6 cellular contexts compared by ENCODE assay signal in the genomic region with DNA sequence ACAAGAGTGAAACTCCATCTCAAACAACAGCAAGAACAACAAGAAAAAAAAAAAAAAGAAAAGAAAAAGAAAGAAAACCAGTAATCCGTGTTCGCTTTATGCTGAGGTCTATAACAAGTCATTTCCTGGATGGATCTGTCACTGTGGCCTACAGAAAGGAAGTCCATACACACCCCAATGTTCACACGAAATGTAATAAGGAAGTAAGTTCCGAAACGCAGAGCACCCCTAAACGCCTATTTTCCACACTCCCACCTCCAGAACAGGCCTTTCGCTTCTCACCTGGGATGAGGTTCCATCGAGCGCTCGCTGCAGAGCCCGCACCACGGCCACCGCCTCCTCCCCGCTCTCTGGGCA. TPM values are rescaled to one million over a fixed set of nuclear protein-coding genes. Genes with fewer than 3 reads are reported as not detected.
DNase-seq lines count a peak whose midpoint lies in the region; ATAC-seq and TF ChIP-seq lines count a peak whose summit lies in the region.

No MANE protein-coding gene starts in this region.

- peaks cover 16% of the 10 kb centered on the region for H4K20me1 ChIP-seq in PC-3 (ENCODE audit: low read length)

- H3F3A ChIP-seq in PC-3 (ENCODE audit: low read length, unreplicated experiment) = no peaks in the 10 kb centered on the region

- TF ChIP-seq CTCF in PC-3 (conservative IDR thresholded peaks at IDR 0.05; ENCODE audit: low read depth, low read length) (no peak), tibial artery (IDR thresholded peaks at IDR 0.05) (no peak)

- H3K4me1 ChIP-seq in PC-3 (ENCODE audit: insufficient read depth, low read length) = 0 out of 2 replicates have a peak, but pooled peaks cover 5% of the 10 kb centered on the region
- peaks cover 0 to 36% (median 26%) of the 10 kb centered on the region in 4 donors for H3K4me1 ChIP-seq in tibial artery

- H3K27me3 ChIP-seq in PC-3 (ENCODE audit: low read length) (no peaks in the 10 kb centered on the region), tibial artery (no peaks in the 10 kb centered on the region)

- BruUV-seq in PC-3 (replicated peaks; lab: Mats Ljungman, UMichigan) = no TSS peak

- H3K9me2 ChIP-seq in PC-3 (replicated peaks; ENCODE audit: low read length) = no peaks in the 10 kb centered on the region

- ATAC-seq in GM21515 (IDR thresholded peaks at IDR 0.05; ENCODE audit: unreplicated experiment) (peak; percentile 18), PC-3 (peak; percentile 7; the same call in 1 of the 2 replicates)

- POLR2A ChIA-PET in PC-3 (lab: Charles Lee; ENCODE audit: unreplicated experiment) = interaction anchor here (0.6 kb wide), 1 partner anchor 26 kb away, joined by 3 read pairs; no protein-coding TSS in a partner anchor

- H3K9ac ChIP-seq in PC-3 (ENCODE audit: low read length) = peak overlapping the region; percentile 85

- peak overlapping the region; percentile 100 for H3K4me2 ChIP-seq in PC-3 (ENCODE audit: low read length)

- H2AFZ ChIP-seq in PC-3 (ENCODE audit: low read length) = peak overlapping the region; percentile 97

- H3K79me2 ChIP-seq in PC-3 (ENCODE audit: low read length) = peaks cover 49% of the 10 kb centered on the region

- H3K4me3 ChIP-seq in PC-3 (ENCODE audit: low read length) (peak overlapping the region; percentile 97), tibial artery (peak overlapping the region; percentile 90 to 96)

- H3K9me3 ChIP-seq in PC-3 (ENCODE audit: low read length) (peaks cover 2% of the 10 kb centered on the region; the same call in 1 of the 2 replicates), tibial artery (peaks cover 0 to 9% (median 7%) of the 10 kb centered on the region in 3 donors)

- peaks cover 9% of the 10 kb centered on the region for H3K36me3 ChIP-seq in PC-3 (ENCODE audit: low read depth, low read length)
- peaks cover 24 to 42% (median 42%) of the 10 kb centered on the region in 3 donors for H3K36me3 ChIP-seq in tibial artery

- DNase-seq in PC-3 (no peak), germinal center (ENCODE audit: low spot score) (peak; percentile 46), tibial artery (no peak), HPDE6-E6E7 (ENCODE audit: extremely low spot score) (no peak), epidermal melanocyte (ENCODE audit: insufficient read length, low spot score) (no peak)

- intact Hi-C loops in PC-3 (cut with micrococcal nuclease) = no loop called here
- intact Hi-C loops in tibial artery (cut with DNase I; ENCODE audit: low total_unique reads) = no loop called here

- CTCF ChIA-PET in PC-3 (lab: Charles Lee) = no interaction called here

- peak overlapping the region; percentile 63 for H3K27ac ChIP-seq in PC-3 (ENCODE audit: low read length)
- H3K27ac ChIP-seq in tibial artery = peak overlapping the region; percentile 95 to 97

RNA-seq across cellular contexts. Expression of a gene that starts 0.7 kb away (rescaled TPM):
- total RNA-seq in PC-3 (2014; rRNA removed) = 17.7 and 19.4 TPM in 2 replicates

RNA-seq across cellular contexts. Expression of a gene that starts 5.1 kb away (rescaled TPM):
- 8.6 and 9.9 TPM in 2 replicates for total RNA-seq in PC-3 (2014; rRNA removed)

RNA-seq across cellular contexts. Expression of a gene that starts 26.6 kb away (rescaled TPM):
- total RNA-seq in PC-3 (2014; rRNA removed) = 6.6 and 8.3 TPM in 2 replicates

RNA-seq across cellular contexts. Expression of a gene that starts 33.4 kb away (rescaled TPM):
- total RNA-seq in PC-3 (2014; rRNA removed) = 660 and 1,030 TPM in 2 replicates

RNA-seq across cellular contexts. Expression of a gene that starts 52.6 kb away (rescaled TPM):
- 2.2 and 3.8 TPM in 2 replicates for total RNA-seq in PC-3 (2014; rRNA removed)
